ENCODE assay signal across 12 cellular contexts in the genomic region with DNA sequence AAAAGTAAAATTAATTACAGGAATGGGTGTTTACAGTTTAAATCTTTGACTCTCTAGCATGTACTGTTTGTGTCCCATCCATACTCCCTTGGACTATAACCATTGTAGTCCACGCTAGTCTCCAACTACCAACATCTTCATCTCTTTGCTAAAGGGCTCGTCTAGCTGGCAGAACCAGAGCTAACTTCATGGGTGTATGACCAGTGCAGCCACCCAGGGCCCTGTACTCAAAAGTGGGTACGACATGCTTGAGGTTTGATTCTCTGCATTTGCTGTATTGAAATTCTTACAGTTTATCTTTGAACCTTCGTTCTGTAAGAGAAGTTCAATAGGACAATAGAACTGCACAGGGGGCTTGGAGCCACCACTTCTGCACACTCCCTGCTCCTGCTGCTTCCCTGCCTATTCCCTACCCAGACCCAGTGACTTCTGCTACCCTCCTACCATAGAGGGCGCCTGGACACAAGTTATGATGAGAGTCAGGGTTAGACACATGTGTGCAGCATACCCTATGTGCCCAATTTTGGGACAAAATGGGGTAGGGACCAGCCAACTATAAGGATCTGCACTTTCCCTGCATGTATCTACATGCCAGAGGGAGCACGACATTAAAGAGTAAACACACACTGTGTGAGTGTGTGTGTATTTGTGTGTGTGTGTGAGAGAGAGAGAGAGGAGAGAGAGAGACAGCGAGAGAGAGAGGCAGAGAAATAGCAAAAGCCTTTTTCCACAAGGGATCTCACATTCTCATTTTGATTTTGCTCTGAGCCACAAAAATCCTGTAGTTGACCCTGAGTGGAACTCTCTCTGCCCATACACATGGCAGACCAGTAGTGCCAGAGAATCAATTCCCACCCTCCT. TPM values are rescaled to one million over a fixed set of nuclear protein-coding genes. Genes with fewer than 3 reads are reported as not detected.
DNase-seq lines count a peak whose midpoint lies in the region; ATAC-seq and TF ChIP-seq lines count a peak whose summit lies in the region.
"Had no signal": no experiment of that assay in that cellular context is flagged by ENCODE, and none has a peak within 500 bp of the region (broad histone marks: within the 10 kb centered on the region; RNA-seq: fewer than 3 reads in every experiment).

No MANE protein-coding gene starts in this region.

- H3K27ac Mint-ChIP-seq in activated naive CD8-positive, alpha-beta T cell treated with anti-CD3 and anti-CD28 coated beads for 36 hours = no peak overlapping the region
- H3K27ac Mint-ChIP-seq in activated naive CD8-positive, alpha-beta T cell treated with anti-CD3 and anti-CD28 coated beads, Interleukin-2, amount 50 U/mL, for 24 hours = no peak overlapping the region
- H3K27ac Mint-ChIP-seq: activated CD4-positive, alpha-beta T cell treated with anti-CD3 and anti-CD28 coated beads, Interleukin-2, amount 10 ng/mL, durations not matched to agents 24 days and 14 days had no signal

- H3K4me1 Mint-ChIP-seq in activated naive CD8-positive, alpha-beta T cell treated with anti-CD3 and anti-CD28 coated beads for 36 hours = no peaks in the 10 kb centered on the region
- no peaks in the 10 kb centered on the region for H3K4me1 Mint-ChIP-seq in activated naive CD8-positive, alpha-beta T cell treated with anti-CD3 and anti-CD28 coated beads, Interleukin-2, amount 50 U/mL, for 24 hours
- H3K4me1 Mint-ChIP-seq: brain had no signal

- H3K27me3 ChIP-seq in OCI-LY3 (ENCODE audit: low read depth, low read length) (no peaks in the 10 kb centered on the region), upper lobe of right lung (no peaks in the 10 kb centered on the region)

- no peaks in the 10 kb centered on the region for H3K9me3 ChIP-seq in OCI-LY3 (ENCODE audit: insufficient read depth, low read length)
- H3K9me3 ChIP-seq in upper lobe of right lung = no peaks in the 10 kb centered on the region

- H3K79me2 ChIP-seq in OCI-LY3 (ENCODE audit: low read length) = no peaks in the 10 kb centered on the region
- H3K79me2 ChIP-seq: parathyroid adenoma had no signal

- TF ChIP-seq CTCF in OCI-LY3 (IDR thresholded peaks at IDR 0.05; ENCODE audit: low read depth, low read length) (peak; percentile 24; the same call in 1 of the 2 replicates), upper lobe of right lung (IDR thresholded peaks at IDR 0.05) (peak; percentile 24)

- H3K4me2 ChIP-seq in OCI-LY3 (ENCODE audit: low read length) = no peak overlapping the region

- intact Hi-C loops in upper lobe of right lung (cut with DNase I) = no loop called here

- no peak for ATAC-seq in activated naive CD8-positive, alpha-beta T cell treated with anti-CD3 and anti-CD28 coated beads, Interleukin-2, amount 50 U/mL, for 24 hours
- ATAC-seq in upper lobe of right lung = peak; percentile 51

- no peaks in the 10 kb centered on the region for H3K36me3 ChIP-seq in OCI-LY3 (replicated peaks; ENCODE audit: low read depth, low read length)
- H3K36me3 ChIP-seq in upper lobe of right lung = no peaks in the 10 kb centered on the region

- no peaks in the 10 kb centered on the region for H3K27me3 Mint-ChIP-seq in activated naive CD8-positive, alpha-beta T cell treated with anti-CD3 and anti-CD28 coated beads for 36 hours
- H3K27me3 Mint-ChIP-seq in activated naive CD8-positive, alpha-beta T cell treated with anti-CD3 and anti-CD28 coated beads, Interleukin-2, amount 50 U/mL, for 24 hours = peaks cover 4% of the 10 kb centered on the region
- H3K27me3 Mint-ChIP-seq: brain had no signal

- no peak overlapping the region for H2AFZ ChIP-seq in OCI-LY3 (ENCODE audit: low read depth, low read length)
- H2AFZ ChIP-seq: parathyroid adenoma had no signal

- DNase-seq in activated naive CD8-positive, alpha-beta T cell treated with anti-CD3 and anti-CD28 coated beads for 36 hours = peak; percentile 0
- no peak for DNase-seq in activated naive CD8-positive, alpha-beta T cell treated with anti-CD3 and anti-CD28 coated beads, Interleukin-2, amount 50 U/mL, for 24 hours
- peak; percentile 18 for DNase-seq in globus pallidus (ENCODE audit: low spot score)
- DNase-seq in upper lobe of right lung = no peak
- no peak for DNase-seq in HUDEP-2 (lab: John Stamatoyannopoulos, UW; ENCODE audit: unreplicated experiment in 76 of 76)
- no peak for DNase-seq in G401 (ENCODE audit: low spot score)
- DNase-seq in LoVo (ENCODE audit: low spot score) = no peak
- DNase-seq: activated CD4-positive, alpha-beta T cell treated with anti-CD3 and anti-CD28 coated beads, Interleukin-2, amount 10 ng/mL, durations not matched to agents 24 days and 14 days; NCI-H774 had no signal

- H3K27ac ChIP-seq in OCI-LY3 (ENCODE audit: low read length) = no peak overlapping the region
- no peak overlapping the region for H3K27ac ChIP-seq in upper lobe of right lung
- H3K27ac ChIP-seq: parathyroid adenoma had no signal

- H3K4me3 ChIP-seq in OCI-LY3 (ENCODE audit: low read length) (no peak overlapping the region), upper lobe of right lung (no peak overlapping the region)

- no peak overlapping the region for H3K9ac ChIP-seq in OCI-LY3 (ENCODE audit: low read length)
- H3K9ac ChIP-seq: parathyroid adenoma had no signal

- H3K36me3 Mint-ChIP-seq in activated naive CD8-positive, alpha-beta T cell treated with anti-CD3 and anti-CD28 coated beads for 36 hours = peaks cover under 1% of the 10 kb centered on the region
- no peaks in the 10 kb centered on the region for H3K36me3 Mint-ChIP-seq in activated naive CD8-positive, alpha-beta T cell treated with anti-CD3 and anti-CD28 coated beads, Interleukin-2, amount 50 U/mL, for 24 hours (ENCODE audit: low read depth)
- H3K36me3 Mint-ChIP-seq: brain had no signal

- H3K4me1 ChIP-seq in OCI-LY3 (ENCODE audit: low read length) (no peaks in the 10 kb centered on the region), upper lobe of right lung (no peaks in the 10 kb centered on the region)
- H3K4me1 ChIP-seq: parathyroid adenoma had no signal

- H3K4me3 Mint-ChIP-seq in activated naive CD8-positive, alpha-beta T cell treated with anti-CD3 and anti-CD28 coated beads for 36 hours = no peak overlapping the region
- H3K4me3 Mint-ChIP-seq in activated naive CD8-positive, alpha-beta T cell treated with anti-CD3 and anti-CD28 coated beads, Interleukin-2, amount 50 U/mL, for 24 hours = no peak overlapping the region
- H3K4me3 Mint-ChIP-seq: activated CD4-positive, alpha-beta T cell treated with anti-CD3 and anti-CD28 coated beads, Interleukin-2, amount 10 ng/mL, durations not matched to agents 24 days and 14 days; brain had no signal

- no peaks in the 10 kb centered on the region for H4K20me1 ChIP-seq in OCI-LY3 (ENCODE audit: insufficient read depth, low read length)

- in situ Hi-C loops in G401 (cut with HindIII; ENCODE audit: low sequenced_read_pairs) = no loop called here

- H3K9me3 Mint-ChIP-seq in activated naive CD8-positive, alpha-beta T cell treated with anti-CD3 and anti-CD28 coated beads for 36 hours = no peaks in the 10 kb centered on the region
- H3K9me3 Mint-ChIP-seq in activated naive CD8-positive, alpha-beta T cell treated with anti-CD3 and anti-CD28 coated beads, Interleukin-2, amount 50 U/mL, for 24 hours = no peaks in the 10 kb centered on the region
- H3K9me3 Mint-ChIP-seq: activated CD4-positive, alpha-beta T cell treated with anti-CD3 and anti-CD28 coated beads, Interleukin-2, amount 10 ng/mL, durations not matched to agents 24 days and 14 days had no signal

RNA-seq across cellular contexts. Expression of gene NECTIN3, which starts 59.0 kb away (rescaled TPM):
- 1 to 10 TPM; 2.4 to 2.7 TPM for total RNA-seq in activated naive CD8-positive, alpha-beta T cell treated with anti-CD3 and anti-CD28 coated beads for 36 hours
- 25.2 TPM for total RNA-seq in upper lobe of right lung
- not detected in 2 replicates for total RNA-seq in G401 (2014; rRNA removed; shearing (Covaris generic))

Comparison
In these comparisons a context has a peak if more than half of its experiments do, and no peak if none do; other contexts are left out.
1. DNase-seq: peak in activated naive CD8-positive, alpha-beta T cell treated with anti-CD3 and anti-CD28 coated beads for 36 hours (single experiment) and globus pallidus (single experiment); none in activated naive CD8-positive, alpha-beta T cell treated with anti-CD3 and anti-CD28 coated beads, Interleukin-2, amount 50 U/mL, for 24 hours (single experiment), upper lobe of right lung (single experiment), HUDEP-2 (0 of 76), G401 (single experiment) and LoVo (single experiment).